In the genomic region with DNA sequence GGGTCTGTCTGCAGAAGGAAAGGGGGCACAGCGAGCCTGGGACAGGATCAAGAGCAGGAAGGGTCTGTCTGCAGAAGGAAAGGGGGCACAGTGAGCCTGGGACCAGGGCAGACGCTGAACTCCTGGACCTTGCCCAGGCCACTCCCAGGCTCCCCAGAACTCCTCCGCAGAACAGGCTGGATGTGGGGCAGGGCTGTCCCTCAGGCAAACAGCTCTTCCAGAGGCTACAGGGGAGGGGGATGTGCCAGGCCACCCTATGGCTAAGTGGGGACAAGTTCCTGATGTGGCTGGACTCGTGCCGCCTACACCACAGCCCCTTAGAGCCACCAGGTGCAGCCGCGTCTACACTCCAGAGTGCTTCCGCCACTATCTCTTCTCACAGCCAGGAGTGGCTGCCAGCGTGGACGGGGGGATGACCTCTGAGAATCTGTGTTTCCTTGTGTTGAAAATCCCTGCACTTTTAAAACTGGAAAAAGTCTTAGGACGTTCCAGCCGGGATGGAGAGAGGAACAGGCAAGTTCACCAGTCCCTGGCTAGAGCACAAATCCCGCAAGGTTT, we compare ENCODE assay signal across 15 cellular contexts.
"Had no signal": no experiment of that assay in that cellular context is flagged by ENCODE, and none has a peak within 500 bp of the region (broad histone marks: within the 10 kb centered on the region; RNA-seq: fewer than 3 reads in every experiment).

No MANE protein-coding gene starts in this region.

- H3K9me3 Mint-ChIP-seq: activated naive CD4-positive, alpha-beta T cell treated with anti-CD3 and anti-CD28 coated beads, Interleukin-2, amount 50 U/mL, for 24 hours had no signal

- H3K4me3 ChIP-seq: esophagus squamous epithelium, left lung had no signal

- H3K27ac ChIP-seq: esophagus squamous epithelium, left lung, parathyroid adenoma had no signal

- DNase-seq: activated CD4-positive, alpha-beta T cell treated with anti-CD3 and anti-CD28 coated beads for 4 hours; activated effector memory CD4-positive, alpha-beta T cell treated with Interleukin-2 at 50 U/mL for 16 hours; activated T-cell treated with anti-CD3 and anti-CD28 coated beads for 4 hours; amniotic stem cell; esophagus squamous epithelium; foreskin fibroblast; mesendoderm; SHP77 treated with DMSO at 0.1 percent for 48 hours; stimulated activated CD4-positive, alpha-beta T cell treated with anti-CD3 and anti-CD28 coated beads, Interleukin-1b, Interleukin-23, amount 100 ng/mL, for 48 hours; trophoblast cell had no signal

- H3K4me1 ChIP-seq: left lung, parathyroid adenoma had no signal

- H3K4me1 Mint-ChIP-seq: activated naive CD4-positive, alpha-beta T cell treated with anti-CD3 and anti-CD28 coated beads, Interleukin-2, amount 50 U/mL, for 24 hours; stimulated activated memory B cell treated with anti-CD40 and anti-IgM and Interleukin-4, amounts not matched to agents 10 μg/mL and 1 μg/mL and 100 μg/mL, for 72 hours had no signal

- H3K4me3 Mint-ChIP-seq: activated naive CD4-positive, alpha-beta T cell treated with anti-CD3 and anti-CD28 coated beads, Interleukin-2, amount 50 U/mL, for 24 hours; neural crest cell; stimulated activated memory B cell treated with anti-CD40 and anti-IgM and Interleukin-4, amounts not matched to agents 10 μg/mL and 1 μg/mL and 100 μg/mL, for 72 hours had no signal

- H3K36me3 ChIP-seq: esophagus squamous epithelium, left lung had no signal

- ATAC-seq: stimulated activated memory B cell treated with anti-CD40 and anti-IgM and Interleukin-4, amounts not matched to agents 10 μg/mL and 1 μg/mL and 100 μg/mL, for 72 hours had no signal

- H3K9me3 ChIP-seq: esophagus squamous epithelium, left lung had no signal

- H3K36me3 Mint-ChIP-seq: stimulated activated memory B cell treated with anti-CD40 and anti-IgM and Interleukin-4, amounts not matched to agents 10 μg/mL and 1 μg/mL and 100 μg/mL, for 72 hours had no signal

- H3K27ac Mint-ChIP-seq: activated naive CD4-positive, alpha-beta T cell treated with anti-CD3 and anti-CD28 coated beads, Interleukin-2, amount 50 U/mL, for 24 hours; stimulated activated memory B cell treated with anti-CD40 and anti-IgM and Interleukin-4, amounts not matched to agents 10 μg/mL and 1 μg/mL and 100 μg/mL, for 72 hours had no signal
